22 cellular contexts compared by ENCODE assay signal in the genomic region with DNA sequence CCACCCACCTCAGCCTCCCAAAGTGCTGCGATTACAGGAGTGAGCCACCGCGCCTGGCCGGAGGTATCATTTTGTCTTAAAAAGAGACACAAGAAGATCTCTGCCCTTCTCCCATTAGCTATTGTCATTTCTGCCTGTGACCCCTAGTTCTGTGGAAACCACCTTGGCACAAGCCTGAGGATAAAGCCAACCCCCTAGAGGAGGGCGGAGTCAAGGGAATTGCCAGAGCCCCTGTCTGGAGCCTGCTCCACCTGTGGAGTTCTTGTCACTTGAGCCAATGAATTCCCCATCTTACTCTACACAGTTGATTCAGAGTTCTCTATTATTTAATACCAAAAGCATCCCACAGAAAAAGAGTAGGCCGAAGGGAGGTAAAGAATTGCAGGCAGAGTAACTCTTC. TPM values are rescaled to one million over a fixed set of nuclear protein-coding genes. Genes with fewer than 3 reads are reported as not detected.
"Had no signal": no experiment of that assay in that cellular context is flagged by ENCODE, and none has a peak within 500 bp of the region (broad histone marks: within the 10 kb centered on the region; RNA-seq: fewer than 3 reads in every experiment).

No MANE protein-coding gene starts in this region.

- H3K9me3 Mint-ChIP-seq: activated CD4-positive, alpha-beta T cell treated with anti-CD3 and anti-CD28 coated beads, Interleukin-2, amount 10 ng/mL, durations not matched to agents 24 days and 14 days; activated T-cell treated with anti-CD3 and anti-CD28 coated beads, Interleukin-2, amount 50 U/mL, for 4 hours had no signal

- H3K9me3 ChIP-seq: SJCRH30, SK-N-SH had no signal

- H3K36me3 ChIP-seq: cardiac muscle cell, SJCRH30 had no signal

- H3K27ac Mint-ChIP-seq: activated CD4-positive, alpha-beta T cell treated with anti-CD3 and anti-CD28 coated beads, Interleukin-2, amount 10 ng/mL, durations not matched to agents 24 days and 14 days; brain had no signal

- H3K36me3 Mint-ChIP-seq: brain had no signal

- H3K4me3 Mint-ChIP-seq: activated CD4-positive, alpha-beta T cell treated with anti-CD3 and anti-CD28 coated beads, Interleukin-2, amount 10 ng/mL, durations not matched to agents 24 days and 14 days; activated T-cell treated with anti-CD3 and anti-CD28 coated beads, Interleukin-2, amount 50 U/mL, for 4 hours; brain had no signal

- H3K27me3 Mint-ChIP-seq: activated CD4-positive, alpha-beta T cell treated with anti-CD3 and anti-CD28 coated beads, Interleukin-2, amount 10 ng/mL, durations not matched to agents 24 days and 14 days had no signal

- H3K4me3 ChIP-seq: cardiac muscle cell, SJCRH30 had no signal

- ATAC-seq: activated T-cell treated with anti-CD3 and anti-CD28 coated beads, Interleukin-2, amount 50 U/mL, for 4 hours had no signal

- H3K27ac ChIP-seq: cardiac muscle cell, SJCRH30 had no signal

- H3K27me3 ChIP-seq: cardiac muscle cell, SJCRH30 had no signal

- H3K9ac ChIP-seq: SK-N-SH had no signal

- DNase-seq: activated CD4-positive, alpha-beta T cell treated with anti-CD3 and anti-CD28 coated beads for 1 hour; activated CD4-positive, alpha-beta T cell treated with anti-CD3 and anti-CD28 coated beads, Interleukin-2, amount 10 ng/mL, durations not matched to agents 24 days and 14 days; activated CD4-positive, alpha-beta T cell treated with anti-CD3 and anti-CD28 coated beads, Interleukin-2, amount 50 U/mL, for 48 hours; activated CD8-positive, alpha-beta memory T cell treated with anti-CD3 and anti-CD28 coated beads for 24 hours; activated gamma-delta T cell; activated naive CD4-positive, alpha-beta T cell treated with anti-CD3 and anti-CD28 coated beads, Interleukin-2, amount 50 U/mL, for 16 hours; activated T-cell treated with anti-CD3 and anti-CD28 coated beads, Interleukin-2, amount 50 U/mL, for 4 hours; amygdala; Kasumi-1; NCI-H1105 treated with DMSO at 0.1 percent for 48 hours; NCI-H1436 treated with DMSO at 0.1 percent for 48 hours; NCI-H187; NCI-H2081; NCI-H510A treated with DMSO at 0.1 percent for 48 hours; NCI-H69; NK-92 treated with Interleukin-12 subunit alpha and Interleukin-12 subunit beta, amount 100 ng/mL, for 24 hours; Right ventricle myocardium superior; SJCRH30; SK-N-SH had no signal

RNA-seq across cellular contexts. Expression of gene KLHL6, which starts 34.9 kb away (rescaled TPM):
- total RNA-seq: RPMI7951, SJCRH30 had no signal
- polyA plus RNA-seq: cardiac muscle cell, SK-N-SH had no signal
